9 cellular contexts compared by ENCODE assay signal in genomic region chr4:114807759-114808404, GRCh38.
DNase-seq lines count a peak whose midpoint lies in the region; ATAC-seq and TF ChIP-seq lines count a peak whose summit lies in the region.
"Had no signal": no experiment of that assay in that cellular context is flagged by ENCODE, and none has a peak within 500 bp of the region (broad histone marks: within the 10 kb centered on the region; RNA-seq: fewer than 3 reads in every experiment).

No MANE protein-coding gene starts in this region.

- DNase-seq in COLO668 (lab: John Stamatoyannopoulos, UW; ENCODE audit: unreplicated experiment) (peak; percentile 18), NK-92 (lab: John Stamatoyannopoulos, UW; ENCODE audit: unreplicated experiment) (peak; percentile 1), astrocyte of the spinal cord (ENCODE audit: low read depth, low spot score) (peak; percentile 19), upper lobe of left lung (peak in 1 of 2 donors; percentile 34), NCI-H1092 (lab: John Stamatoyannopoulos, UW) (no peak)

- no peaks in the 10 kb centered on the region for H3K9me3 ChIP-seq in liver (ENCODE audit: control insufficient read depth in 4 of 4, low read length in 3 of 4)
- H3K9me3 ChIP-seq in upper lobe of left lung = no peaks in the 10 kb centered on the region

- no peak for TF ChIP-seq EP300 in upper lobe of left lung (IDR thresholded peaks at IDR 0.05)

- peak; percentile 84 for TF ChIP-seq CTCF in astrocyte of the spinal cord (IDR thresholded peaks at IDR 0.05; ENCODE audit: low read depth, low read length)
- peak; percentile 55 for TF ChIP-seq CTCF in liver (IDR thresholded peaks at IDR 0.05; ENCODE audit: low read depth, low read length, missing input control)
- TF ChIP-seq CTCF in upper lobe of left lung (IDR thresholded peaks at IDR 0.05) = peak; percentile 20 to 71 (median 42)

- no peaks in the 10 kb centered on the region for H3K27me3 ChIP-seq in liver (ENCODE audit: control insufficient read depth in 4 of 4, insufficient read depth in 4 of 4, low read length in 3 of 4)
- no peaks in the 10 kb centered on the region for H3K27me3 ChIP-seq in upper lobe of left lung

- in situ Hi-C loops in astrocyte of the spinal cord (cut with HindIII; ENCODE audit: low sequenced_read_pairs) = no loop called here

- TF ChIP-seq POLR2A in upper lobe of left lung (IDR thresholded peaks at IDR 0.05) = no peak

- H3K4me3 ChIP-seq in astrocyte of the spinal cord (ENCODE audit: low read depth, low read length) = no peak overlapping the region
- no peak overlapping the region for H3K4me3 ChIP-seq in liver (ENCODE audit: low read depth in 1 of 3, low read length in 3 of 3)
- H3K4me3 ChIP-seq in upper lobe of left lung = no peak overlapping the region
- H3K4me3 ChIP-seq: skin epidermis had no signal

- peak; percentile 96 for ATAC-seq in GM18873 (IDR thresholded peaks at IDR 0.05; ENCODE audit: low FRiP score, unreplicated experiment)
- peak; percentile 99 for ATAC-seq in HG02981 (IDR thresholded peaks at IDR 0.05; ENCODE audit: unreplicated experiment)
- ATAC-seq in upper lobe of left lung (ENCODE audit: low FRiP score in 2 of 2) = peak in 1 of 2 donors; percentile 64

- 39% methylated on average over 14 of the region's 14 CpGs for WGBS in liver
- WGBS in upper lobe of left lung, 2 donors = 45 to 57% methylated on average over 14 of the region's 14 CpGs

- H3K27ac ChIP-seq in liver (ENCODE audit: low read depth in 1 of 2, low read length in 2 of 2) (no peak overlapping the region), upper lobe of left lung (no peak overlapping the region)
- H3K27ac ChIP-seq: skin epidermis had no signal

- H3K36me3 ChIP-seq in liver (ENCODE audit: control insufficient read depth in 4 of 4, insufficient read depth in 3 of 4, low read depth in 1 of 4, low read length in 3 of 4) (no peaks in the 10 kb centered on the region), upper lobe of left lung (no peaks in the 10 kb centered on the region)

- H3K4me1 ChIP-seq in liver (ENCODE audit: control insufficient read depth in 4 of 4, insufficient read depth in 4 of 4, low read length in 3 of 4) (no peaks in the 10 kb centered on the region), upper lobe of left lung (no peaks in the 10 kb centered on the region)

- peak; percentile 25 to 61 for TF ChIP-seq RAD21 in liver (IDR thresholded peaks at IDR 0.05)

- H3K9ac ChIP-seq in liver (ENCODE audit: low read depth in 1 of 2, low read length in 2 of 2) = no peak overlapping the region

TF ChIP-seq in liver, 16 proteins besides CTCF, POLR2A, EP300 and RAD21:
- TF ChIP-seq TAF1 (conservative IDR thresholded peaks at IDR 0.05) (no peak), RXRA (IDR thresholded peaks at IDR 0.05) (no peak), JUND (IDR thresholded peaks at IDR 0.05) (no peak), HNF4G (IDR thresholded peaks at IDR 0.05) (no peak), GABPA (IDR thresholded peaks at IDR 0.05 in 1 of 2, conservative IDR thresholded peaks at IDR 0.05 in 1 of 2) (no peak), EGR1 (IDR thresholded peaks at IDR 0.05; ENCODE audit: low read depth in 2 of 2) (no peak), ZBTB33 (IDR thresholded peaks at IDR 0.05) (no peak), NR2F2 (IDR thresholded peaks at IDR 0.05) (no peak), YY1 (IDR thresholded peaks at IDR 0.05) (no peak), FOXA1 (IDR thresholded peaks at IDR 0.05) (no peak), FOXA2 (IDR thresholded peaks at IDR 0.05) (no peak), ATF3 (IDR thresholded peaks at IDR 0.05) (no peak), SP1 (IDR thresholded peaks at IDR 0.05) (no peak), MAX (IDR thresholded peaks at IDR 0.05) (no peak), REST (IDR thresholded peaks at IDR 0.05) (no peak), HNF4A (conservative IDR thresholded peaks at IDR 0.05) (no peak)
